Comparison of ENCODE assay signal across 22 cellular contexts in genomic region chr17:76801706-76802105, GRCh38.
"Had no signal": no experiment of that assay in that cellular context is flagged by ENCODE, and none has a peak within 500 bp of the region (broad histone marks: within the 10 kb centered on the region; RNA-seq: fewer than 3 reads in every experiment).

No MANE protein-coding gene starts in this region.

- DNase-seq: naive thymus-derived CD8-positive, alpha-beta T cell; nephron progenitor cell; occipital lobe; ovary; psoas muscle; right cardiac atrium; right lobe of liver; sigmoid colon; small intestine; stimulated activated CD4-positive, alpha-beta T cell treated with anti-CD3 and anti-CD28 coated beads, Interleukin-15, amount 100 ng/mL, for 24 hours; stimulated activated CD4-positive, alpha-beta T cell treated with anti-CD3 and anti-CD28 coated beads, Interleukin-2, amount 100 ng/mL, for 24 hours; stimulated activated CD4-positive, alpha-beta T cell treated with anti-CD3 and anti-CD28 coated beads, Interleukin-2, amount 100 ng/mL, for 48 hours; stimulated activated CD4-positive, alpha-beta T cell treated with anti-CD3 and anti-CD28 coated beads, Interleukin-4, amount 100 ng/mL, for 24 hours; stimulated activated naive B cell treated with anti-CD40 and anti-IgM and Interleukin-4, amounts not matched to agents 10 μg/mL and 1 μg/mL and 100 μg/mL, for 72 hours; stimulated activated naive CD4-positive, alpha-beta T cell treated with Interleukin-2 at 50 U/mL for 16 hours; stomach; thyroid gland; upper lobe of right lung; uterus had no signal

- H3K4me1 ChIP-seq: parathyroid adenoma, psoas muscle, right lobe of liver, sigmoid colon, stomach, thyroid gland, tibial nerve, upper lobe of right lung, uterus had no signal

- H2AFZ ChIP-seq: parathyroid adenoma had no signal

- H3K9ac ChIP-seq: parathyroid adenoma had no signal

- H3K27me3 ChIP-seq: ovary, right lobe of liver, sigmoid colon, stomach, thyroid gland, tibial nerve, upper lobe of right lung, uterus had no signal

- H3K4me3 ChIP-seq: ovary, psoas muscle, right lobe of liver, sigmoid colon, stomach, thoracic aorta, thyroid gland, tibial nerve, upper lobe of right lung, uterus had no signal

- H3K27ac ChIP-seq: ovary, parathyroid adenoma, psoas muscle, right lobe of liver, sigmoid colon, stomach, thoracic aorta, thyroid gland, tibial nerve, upper lobe of right lung, uterus had no signal

- FAIRE-seq: small intestine had no signal

- H3K9me3 ChIP-seq: ovary, psoas muscle, right lobe of liver, sigmoid colon, stomach, thoracic aorta, thyroid gland, tibial nerve, upper lobe of right lung, uterus had no signal

- H3K36me3 ChIP-seq: ovary, right lobe of liver, sigmoid colon, stomach, thoracic aorta, thyroid gland, upper lobe of right lung, uterus had no signal

- H3K79me2 ChIP-seq: parathyroid adenoma had no signal
